In genomic region chr20:53854609-53854926, GRCh38 we compare ENCODE assay signal across 2 cellular contexts.
A peak's percentile ranks its signal among the peaks of the same experiment; 100 is the strongest.
TF ChIP-seq lines count a peak whose summit lies in the region.
"Not testable (repeated sequence)": the region's sequence is repeated elsewhere in the genome, so short reads cannot be mapped to it uniquely, and the experiment has no call there.

No MANE protein-coding gene starts in this region.

- H3K4me1 Mint-ChIP-seq in dendritic cell treated with granulocyte-macrophage colony-stimulating factor and Interleukin-4, amounts not matched to agents 40 ng/mL and 50 ng/mL, for 4 days (ENCODE audit: low read depth): peaks cover 52% of the 10 kb centered on the region

- not testable (repeated sequence) for H3K9me3 Mint-ChIP-seq in dendritic cell treated with granulocyte-macrophage colony-stimulating factor and Interleukin-4, amounts not matched to agents 40 ng/mL and 50 ng/mL, for 4 days

- peak overlapping the region; percentile 61; the same call in 1 of the 2 replicates for H3K27ac ChIP-seq in VCaP

- not testable (repeated sequence) for H3K4me3 Mint-ChIP-seq in dendritic cell treated with granulocyte-macrophage colony-stimulating factor and Interleukin-4, amounts not matched to agents 40 ng/mL and 50 ng/mL, for 4 days

- H3K36me3 Mint-ChIP-seq in dendritic cell treated with granulocyte-macrophage colony-stimulating factor and Interleukin-4, amounts not matched to agents 40 ng/mL and 50 ng/mL, for 4 days (ENCODE audit: low read depth): not testable (repeated sequence)

- H3K27me3 Mint-ChIP-seq in dendritic cell treated with granulocyte-macrophage colony-stimulating factor and Interleukin-4, amounts not matched to agents 40 ng/mL and 50 ng/mL, for 4 days: not testable (repeated sequence)

- intact Hi-C loops in dendritic cell treated with granulocyte-macrophage colony-stimulating factor and Interleukin-4, amounts not matched to agents 40 ng/mL and 50 ng/mL, for 4 days (cut with micrococcal nuclease): loop anchor here (10.0 kb wide), 1 partner anchor 280 kb away; no protein-coding TSS in a partner anchor

- H3K27ac Mint-ChIP-seq in dendritic cell treated with granulocyte-macrophage colony-stimulating factor and Interleukin-4, amounts not matched to agents 40 ng/mL and 50 ng/mL, for 4 days: peak overlapping the region; percentile 94

- TF ChIP-seq CTCF in VCaP (conservative IDR thresholded peaks at IDR 0.05): not testable (repeated sequence)
